ENCODE assay signal across 33 cellular contexts in the genomic region with DNA sequence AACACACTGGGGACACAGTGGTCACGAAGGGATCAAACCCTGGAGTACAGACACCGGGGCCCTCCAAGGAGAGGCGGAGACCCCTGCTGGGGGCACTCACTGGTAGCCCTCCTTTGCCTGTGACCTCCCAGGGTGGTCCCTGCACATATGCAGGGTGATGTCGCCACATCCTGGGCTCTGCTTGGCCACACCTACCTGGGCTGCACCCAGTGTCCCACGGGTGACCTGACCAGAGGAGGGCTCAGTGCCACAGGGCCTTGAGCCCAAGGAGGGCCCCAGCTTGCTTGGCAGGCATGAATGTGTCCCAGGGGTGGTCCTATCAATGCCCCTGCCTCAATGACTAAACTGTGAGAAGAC. TPM values are rescaled to one million over a fixed set of nuclear protein-coding genes. Genes with fewer than 3 reads are reported as not detected.
A peak's percentile ranks its signal among the peaks of the same experiment; 100 is the strongest.
DNase-seq lines count a peak whose midpoint lies in the region; ATAC-seq and TF ChIP-seq lines count a peak whose summit lies in the region.
"Had no signal": no experiment of that assay in that cellular context is flagged by ENCODE, and none has a peak within 500 bp of the region (broad histone marks: within the 10 kb centered on the region; RNA-seq: fewer than 3 reads in every experiment).

No MANE protein-coding gene starts in this region.

- peak overlapping the region; percentile 70 to 75 for H3K27ac ChIP-seq in right atrium auricular region
- peak overlapping the region; percentile 80 for H3K27ac ChIP-seq in stomach smooth muscle (ENCODE audit: low read length)
- H3K27ac ChIP-seq: brain microvascular endothelial cell, dorsolateral prefrontal cortex, pancreas, spleen, upper lobe of left lung had no signal

- no peak for DNase-seq in Right ventricle myocardium inferior (ENCODE audit: missing footprints)
- no peak for DNase-seq in left cardiac atrium
- no peak for DNase-seq in NB4 (ENCODE audit: low read depth)
- no peak for DNase-seq in right atrium auricular region (ENCODE audit: low spot score)
- DNase-seq in stimulated activated CD4-positive, alpha-beta T cell treated with anti-CD3 and anti-CD28 coated beads, Interleukin-2, amount 100 ng/mL, for 24 hours, result no peak
- DNase-seq in C1 segment of cervical spinal cord (lab: John Stamatoyannopoulos, UW), result no peak
- no peak for DNase-seq in erythroblast (lab: John Stamatoyannopoulos, UW)
- DNase-seq: activated naive CD4-positive, alpha-beta T cell treated with Interleukin-2 at 50 U/mL for 16 hours; amygdala; brain microvascular endothelial cell; DMS79 treated with DMSO at 0.1 percent for 48 hours; dorsolateral prefrontal cortex; GF-D8; KG1; kidney glomerular epithelial cell; MM.1S; NCI-H1417 treated with DMSO at 0.1 percent for 48 hours; NCI-H2081; NCI-H2227 treated with DMSO at 0.1 percent for 48 hours; NCI-H526 treated with DMSO at 0.1 percent for 48 hours; NK-92 treated with Interleukin-12 subunit alpha and Interleukin-12 subunit beta, amount 100 ng/mL, for 24 hours; retina; spleen; stimulated activated CD4-positive, alpha-beta T cell treated with anti-CD3 and anti-CD28 coated beads, Interleukin-2, amount 100 ng/mL, for 48 hours; upper lobe of left lung had no signal

- H3K4me3 ChIP-seq in NB4 (ENCODE audit: low read depth, low read length) (peak overlapping the region; percentile 22), right atrium auricular region (no peak overlapping the region), stomach smooth muscle (ENCODE audit: low read length in 2 of 2) (peak overlapping the region in 1 of 2 donors; percentile 29)
- H3K4me3 ChIP-seq: HAP-1, hepatocyte, lung, pancreas, spleen, upper lobe of left lung had no signal

- no peak for TF ChIP-seq CTCF in NB4 (IDR thresholded peaks at IDR 0.05; ENCODE audit: low read depth, low read length)
- TF ChIP-seq CTCF in right atrium auricular region (IDR thresholded peaks at IDR 0.05), result no peak

- peaks cover 0 to 58% of the 10 kb centered on the region in 2 donors for H3K4me1 ChIP-seq in right atrium auricular region
- peaks cover 49% of the 10 kb centered on the region for H3K4me1 ChIP-seq in stomach smooth muscle (ENCODE audit: control insufficient read depth, insufficient read depth, low read length)

- peaks cover 6% of the 10 kb centered on the region for H3K36me3 ChIP-seq in right atrium auricular region
- peaks cover 10 to 12% of the 10 kb centered on the region in 2 donors for H3K36me3 ChIP-seq in stomach smooth muscle (ENCODE audit: control insufficient read depth in 2 of 2, insufficient read depth in 2 of 2, low read length in 2 of 2)
- H3K36me3 ChIP-seq: pancreas had no signal

- no peak for TF ChIP-seq POLR2A in NB4 (IDR thresholded peaks at IDR 0.05; ENCODE audit: extremely low read depth, insufficient read length)
- no peak for TF ChIP-seq POLR2A in erythroblast (IDR thresholded peaks at IDR 0.05; ENCODE audit: low read length)

- intact Hi-C loops in Right ventricle myocardium inferior (cut with DNase I), result no loop called here
- intact Hi-C loops in left cardiac atrium (cut with DNase I), result loop anchor here in 1 of 2 donors (5.0 kb wide), 1 partner anchor 52 kb away; no protein-coding TSS in a partner anchor

- H3K9me3 ChIP-seq in right atrium auricular region (no peaks in the 10 kb centered on the region), stomach smooth muscle (ENCODE audit: control insufficient read depth in 2 of 2, low read length in 2 of 2) (no peaks in the 10 kb centered on the region)
- H3K9me3 ChIP-seq: HAP-1, pancreas, spleen, upper lobe of left lung had no signal

- H3K27me3 ChIP-seq in right atrium auricular region (no peaks in the 10 kb centered on the region), stomach smooth muscle (ENCODE audit: control insufficient read depth in 1 of 2, insufficient read depth in 2 of 2, low read length in 2 of 2) (no peaks in the 10 kb centered on the region)
- H3K27me3 ChIP-seq: brain microvascular endothelial cell, dorsolateral prefrontal cortex, hepatocyte, pancreas, spleen, upper lobe of left lung had no signal

- ATAC-seq in Right ventricle myocardium inferior (peak; percentile 2), left cardiac atrium (no peak)
- ATAC-seq: pancreas had no signal

- H3K9ac ChIP-seq in stomach smooth muscle (ENCODE audit: low read length in 2 of 2), result peak overlapping the region in 1 of 2 donors; percentile 21

RNA-seq across cellular contexts. Expression of gene PCID2, which starts 4.1 kb away (rescaled TPM):
- total RNA-seq in Right ventricle myocardium inferior, result 57.2 TPM
- 10 to 100 TPM; 38.3 to 39.9 TPM for total RNA-seq in left cardiac atrium
- total RNA-seq in right atrium auricular region, result 10 to 100 TPM; 34.8 to 44.4 TPM

RNA-seq across cellular contexts. Expression of gene CUL4A, which starts 5.1 kb away (rescaled TPM):
- total RNA-seq in Right ventricle myocardium inferior, result 143 TPM
- total RNA-seq in left cardiac atrium, result 10 to 100 TPM; 73.9 to 86.2 TPM
- total RNA-seq in right atrium auricular region, result 100 to 1,000 TPM in 1 of 2 donors, 10 to 100 TPM in 1; 76.5 to 435 TPM

RNA-seq across cellular contexts. Expression of gene PROZ, which starts 45.9 kb away (rescaled TPM):
- total RNA-seq in Right ventricle myocardium inferior (not detected), left cardiac atrium (not detected), right atrium auricular region (not detected)
- total RNA-seq: chondrocyte, frontal cortex, lung, pancreas, spleen, subcutaneous adipose tissue, upper lobe of left lung had no signal
